8 cellular contexts compared by ENCODE assay signal in the genomic region with DNA sequence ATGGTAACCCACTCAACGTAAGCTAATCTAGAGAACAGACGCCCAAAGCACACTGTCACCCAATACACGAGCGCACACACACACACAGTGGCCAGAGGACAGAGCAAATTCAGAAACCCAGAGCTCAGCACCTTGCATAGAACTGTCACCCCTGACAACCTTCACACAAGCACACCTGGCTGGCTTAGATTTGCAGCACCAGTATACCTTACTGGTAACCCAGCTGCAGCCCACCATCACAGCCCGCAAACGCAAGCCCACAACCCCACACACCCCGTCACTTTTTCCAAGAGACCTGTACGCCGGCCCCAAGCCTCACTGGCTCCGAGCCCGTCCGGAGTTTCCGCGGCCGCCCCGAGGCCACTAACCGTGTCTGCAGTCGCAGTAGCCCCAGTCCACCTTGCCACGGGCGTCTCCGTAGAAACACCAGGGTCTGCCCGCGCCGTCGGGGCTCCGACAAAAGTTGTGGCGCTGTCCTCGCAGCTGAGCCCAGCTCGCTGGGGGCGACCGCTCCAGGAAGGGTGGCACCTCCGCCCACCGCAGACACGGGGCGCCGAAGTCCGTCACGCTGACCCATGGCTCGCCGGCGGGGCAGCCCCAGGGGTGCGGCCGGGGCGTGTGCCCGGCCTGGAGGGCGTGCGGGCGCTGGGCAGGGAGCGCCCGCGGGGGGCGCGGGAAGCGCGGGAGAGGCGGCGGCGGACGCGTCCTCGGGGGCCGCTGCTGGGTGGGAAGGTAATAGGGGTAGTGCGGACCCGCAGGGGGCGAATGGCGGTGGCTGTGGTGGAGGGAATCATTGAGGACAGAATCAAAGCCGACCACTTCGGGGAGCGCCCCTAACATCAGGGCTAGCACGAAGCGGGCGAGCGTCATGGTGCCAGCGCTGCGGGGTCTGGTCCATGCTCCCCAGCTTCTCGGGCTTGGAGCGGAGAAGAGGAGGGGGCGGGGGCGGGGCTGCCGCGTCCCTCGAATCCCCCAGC.
DNase-seq lines count a peak whose midpoint lies in the region; ATAC-seq and TF ChIP-seq lines count a peak whose summit lies in the region.

No MANE protein-coding gene starts in this region.

- no peak for TF ChIP-seq CTCF in astrocyte of the cerebellum (IDR thresholded peaks at IDR 0.05; ENCODE audit: low read depth, low read length, missing control alignments)

- DNase-seq in NCI-H446 (lab: John Stamatoyannopoulos, UW) (peak; percentile 7 to 32), NCI-H446 treated with DMSO at 0.1 percent for 48 hours (lab: John Stamatoyannopoulos, UW) (no peak), NCI-H345 (lab: John Stamatoyannopoulos, UW) (peak; percentile 61), astrocyte of the cerebellum (ENCODE audit: low read depth) (peak; percentile 16), NCI-H187 treated with DMSO at 0.1 percent for 48 hours (lab: John Stamatoyannopoulos, UW) (no peak)
- peak; percentile 28 for DNase-seq in stimulated activated CD8-positive, alpha-beta memory T cell treated with anti-CD3 and anti-CD28 coated beads, Interleukin-4, amount 100 ng/mL, for 48 hours

- H3K9ac ChIP-seq in iPS-20b (ENCODE audit: low read depth, low read length): no peak overlapping the region

- H3K4me3 ChIP-seq in astrocyte of the cerebellum (ENCODE audit: low read depth, low read length): peak overlapping the region; percentile 57
- H3K4me3 ChIP-seq in iPS-20b (ENCODE audit: low read length): peak overlapping the region; percentile 75; the same call in 1 of the 2 replicates

- no peak overlapping the region for H3K27ac ChIP-seq in iPS-20b (ENCODE audit: low read length)

- peak; percentile 19 for ATAC-seq in HG02610 (IDR thresholded peaks at IDR 0.05; ENCODE audit: unreplicated experiment)

- in situ Hi-C loops in astrocyte of the cerebellum (cut with HindIII; ENCODE audit: low sequenced_read_pairs): no loop called here

- no peaks in the 10 kb centered on the region for H3K9me3 ChIP-seq in iPS-20b (ENCODE audit: insufficient read depth, low read depth, low read length)

- H3K27me3 ChIP-seq in iPS-20b (ENCODE audit: insufficient read depth, low read length): peaks cover 37% of the 10 kb centered on the region

- no peaks in the 10 kb centered on the region for H3K36me3 ChIP-seq in iPS-20b (ENCODE audit: insufficient read depth, low read depth, low read length)

- peaks cover 3% of the 10 kb centered on the region; the same call in 1 of the 2 replicates for H3K4me1 ChIP-seq in iPS-20b (ENCODE audit: insufficient read depth, low read length)

Comparison
In these comparisons a context has a peak if more than half of its experiments do, and no peak if none do; other contexts are left out.
1. DNase-seq: peak in NCI-H446 (2 of 2), NCI-H345 (single experiment), astrocyte of the cerebellum (single experiment) and stimulated activated CD8-positive, alpha-beta memory T cell treated with anti-CD3 and anti-CD28 coated beads, Interleukin-4, amount 100 ng/mL, for 48 hours (single experiment); none in NCI-H446 treated with DMSO at 0.1 percent for 48 hours (single experiment) and NCI-H187 treated with DMSO at 0.1 percent for 48 hours (single experiment).